Comparison of ENCODE assay signal across 11 cellular contexts in the genomic region with DNA sequence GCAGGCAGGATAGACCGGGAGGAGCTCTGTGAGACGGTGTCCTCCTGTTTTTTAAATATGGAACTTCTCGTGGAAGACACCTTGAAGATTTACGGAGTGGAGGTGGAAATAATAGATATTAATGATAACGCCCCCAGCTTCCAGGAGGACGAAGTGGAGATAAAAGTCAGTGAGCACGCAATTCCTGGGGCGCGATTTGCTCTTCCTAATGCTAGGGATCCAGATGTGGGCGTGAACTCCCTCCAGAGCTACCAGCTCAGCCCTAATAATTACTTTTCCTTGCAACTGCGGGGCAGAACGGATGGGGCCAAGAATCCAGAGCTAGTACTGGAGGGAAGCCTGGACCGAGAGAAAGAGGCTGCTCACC. TPM values are rescaled to one million over a fixed set of nuclear protein-coding genes. Genes with fewer than 3 reads are reported as not detected.
DNase-seq lines count a peak whose midpoint lies in the region; ATAC-seq, FAIRE-seq and TF ChIP-seq lines count a peak whose summit lies in the region.
"Had no signal": no experiment of that assay in that cellular context is flagged by ENCODE, and none has a peak within 500 bp of the region (broad histone marks: within the 10 kb centered on the region; RNA-seq: fewer than 3 reads in every experiment).

No MANE protein-coding gene starts in this region.

- H3K23ac ChIP-seq in mesendoderm (ENCODE audit: low read length), result no peak overlapping the region

- H4K5ac ChIP-seq in mesendoderm (ENCODE audit: low read length), result no peak overlapping the region

- DNase-seq in AG09309 (ENCODE audit: low read depth) (no peak), H7 (no peak), bronchial epithelial cell (ENCODE audit: low read depth) (peak; percentile 11), hepatic stellate cell (ENCODE audit: low spot score) (no peak), mesendoderm (no peak)
- no peak for DNase-seq in activated effector memory CD4-positive, alpha-beta T cell treated with anti-CD3 and anti-CD28 coated beads, Interleukin-2, amount 50 U/mL, for 16 hours
- DNase-seq: DMS153 had no signal

- no CpG with 5 or more reads among the region's 13 CpGs for WGBS in mesendoderm (ENCODE audit: extremely low coverage, insufficient coverage, low lambda C conversion rate)

- no peak for FAIRE-seq in bronchial epithelial cell (lab: Jason Lieb, UNC)
- FAIRE-seq: colon, TTC549 had no signal

- ATAC-seq in HG02642 (IDR thresholded peaks at IDR 0.05; ENCODE audit: poor library complexity, unreplicated experiment), result no peak

- H2BK120ac ChIP-seq in mesendoderm (ENCODE audit: low read depth, low read length), result no peak overlapping the region

- H3K9ac ChIP-seq in mesendoderm (ENCODE audit: low read length), result no peak overlapping the region

- peaks cover 71 to 91% of the 10 kb centered on the region in 2 donors for H3K9me3 ChIP-seq in muscle layer of duodenum (ENCODE audit: control insufficient read depth in 1 of 2, low read length in 2 of 2)

- H3K27me3 ChIP-seq in H7 (ENCODE audit: control insufficient read depth, insufficient read depth, low read length) (peaks cover 11% of the 10 kb centered on the region), bronchial epithelial cell (ENCODE audit: control insufficient read depth, insufficient read depth, low read length) (peaks cover 5% of the 10 kb centered on the region), muscle layer of duodenum (ENCODE audit: low read depth, low read length) (no peaks in the 10 kb centered on the region), mesendoderm (ENCODE audit: insufficient read depth, low read length, poor library complexity) (no peaks in the 10 kb centered on the region)

- H3K4me1 ChIP-seq in muscle layer of duodenum (ENCODE audit: control insufficient read depth in 1 of 2, insufficient read depth in 2 of 2, low read length in 2 of 2) (peaks cover 0 to 20% of the 10 kb centered on the region in 2 donors), mesendoderm (ENCODE audit: control insufficient read depth, low read depth, low read length) (no peaks in the 10 kb centered on the region)

- H3K4ac ChIP-seq in mesendoderm (ENCODE audit: low read depth, low read length), result no peak overlapping the region

- no peak overlapping the region for H3K18ac ChIP-seq in mesendoderm (ENCODE audit: low read length)

- H3K36me3 ChIP-seq in H7 (replicated peaks; ENCODE audit: control insufficient read depth, insufficient read depth, low read length) (no peaks in the 10 kb centered on the region), bronchial epithelial cell (ENCODE audit: control insufficient read depth, insufficient read depth, low read length) (no peaks in the 10 kb centered on the region), muscle layer of duodenum (ENCODE audit: control insufficient read depth in 1 of 2, insufficient read depth in 2 of 2, low read length in 2 of 2) (peaks cover 0 to 17% of the 10 kb centered on the region in 2 donors), mesendoderm (ENCODE audit: control insufficient read depth, insufficient read depth, low read length) (no peaks in the 10 kb centered on the region)

- H3K79me2 ChIP-seq in mesendoderm (ENCODE audit: control insufficient read depth, insufficient read depth, low read length), result no peaks in the 10 kb centered on the region

- H3K27ac ChIP-seq in muscle layer of duodenum (ENCODE audit: low read length) (no peak overlapping the region), mesendoderm (ENCODE audit: low read depth, low read length) (no peak overlapping the region)

- TF ChIP-seq CTCF in AG09309 (IDR thresholded peaks at IDR 0.05; ENCODE audit: control insufficient read depth, insufficient read depth, low read depth, low read length, missing control alignments) (no peak), bronchial epithelial cell (IDR thresholded peaks at IDR 0.05; ENCODE audit: insufficient read depth, low read length, severe bottlenecking) (no peak)

- H2BK15ac ChIP-seq in mesendoderm (replicated peaks; ENCODE audit: low read depth), result no peak overlapping the region

- no peak overlapping the region for H3K56ac ChIP-seq in mesendoderm (ENCODE audit: low read length)

- no peak overlapping the region for H2BK5ac ChIP-seq in mesendoderm (ENCODE audit: low read length)

- no peak overlapping the region for H4K8ac ChIP-seq in mesendoderm (ENCODE audit: low read depth, low read length)

- H3K79me1 ChIP-seq in mesendoderm (ENCODE audit: low read length), result no peaks in the 10 kb centered on the region

- H2AK5ac ChIP-seq in mesendoderm (ENCODE audit: low read length), result no peak overlapping the region

- no peak overlapping the region for H3K4me2 ChIP-seq in mesendoderm (ENCODE audit: low read length)

- H3K4me3 ChIP-seq in AG09309 (ENCODE audit: control insufficient read depth, low read depth, low read length), result peak overlapping the region; percentile 20; the same call in 1 of the 2 replicates
- peak overlapping the region; percentile 39; the same call in 1 of the 2 replicates for H3K4me3 ChIP-seq in H7 (ENCODE audit: insufficient read depth, low read depth, low read length)
- peak overlapping the region; percentile 40 for H3K4me3 ChIP-seq in bronchial epithelial cell (ENCODE audit: low read depth, low read length)
- peak overlapping the region; percentile 44 to 66 for H3K4me3 ChIP-seq in muscle layer of duodenum (ENCODE audit: low read depth in 1 of 2, low read length in 2 of 2)
- H3K4me3 ChIP-seq in mesendoderm (ENCODE audit: low read length), result no peak overlapping the region

RNA-seq across cellular contexts. Expression of a gene that starts 0.6 kb away (rescaled TPM):
- total RNA-seq in H7 (2014; rRNA removed; shearing (Covaris generic)), result 0.21 and 0.30 TPM in 2 replicates
- 1.6 and 3.2 TPM in 2 replicates for total RNA-seq in bronchial epithelial cell
- polyA plus RNA-seq in mesendoderm (2013, experiment 1 of 2), result 2.6 TPM
- 2.7 TPM for polyA plus RNA-seq in mesendoderm (2013, experiment 2 of 2)

RNA-seq across cellular contexts. Expression of a gene that starts 4.0 kb away (rescaled TPM):
- total RNA-seq in H7 (2014; rRNA removed; shearing (Covaris generic)), result 4.4 and 4.6 TPM in 2 replicates
- 1.3 and 3.3 TPM in 2 replicates for total RNA-seq in bronchial epithelial cell
- polyA plus RNA-seq in mesendoderm (2013, experiment 1 of 2), result 6.2 TPM
- 6.0 TPM for polyA plus RNA-seq in mesendoderm (2013, experiment 2 of 2)

RNA-seq across cellular contexts. Expression of a gene that starts 8.7 kb away (rescaled TPM):
- total RNA-seq in H7 (2014; rRNA removed; shearing (Covaris generic)), result 0.35 and 0.78 TPM in 2 replicates
- total RNA-seq in bronchial epithelial cell, result 2.1 and 5.2 TPM in 2 replicates
- polyA plus RNA-seq in mesendoderm (2013, experiment 1 of 2), result 3.3 TPM
- 3.1 TPM for polyA plus RNA-seq in mesendoderm (2013, experiment 2 of 2)

RNA-seq across cellular contexts. Expression of a gene that starts 8.8 kb away (rescaled TPM):
- 0.10 and 0.44 TPM in 2 replicates for total RNA-seq in H7 (2014; rRNA removed; shearing (Covaris generic))
- total RNA-seq in bronchial epithelial cell, result 0.79 and 1.4 TPM in 2 replicates
- 0.08 TPM for polyA plus RNA-seq in mesendoderm (2013, experiment 1 of 2)
- polyA plus RNA-seq in mesendoderm (2013, experiment 2 of 2), result 0.14 TPM

RNA-seq across cellular contexts. Expression of a gene that starts 13.7 kb away (rescaled TPM):
- total RNA-seq in H7 (2014; rRNA removed; shearing (Covaris generic)), result 1.7 and 1.9 TPM in 2 replicates
- total RNA-seq in bronchial epithelial cell, result 0.53 and 1.5 TPM in 2 replicates
- 2.4 TPM for polyA plus RNA-seq in mesendoderm (2013, experiment 1 of 2)
- polyA plus RNA-seq in mesendoderm (2013, experiment 2 of 2), result 2.6 TPM
